In the genomic region with DNA sequence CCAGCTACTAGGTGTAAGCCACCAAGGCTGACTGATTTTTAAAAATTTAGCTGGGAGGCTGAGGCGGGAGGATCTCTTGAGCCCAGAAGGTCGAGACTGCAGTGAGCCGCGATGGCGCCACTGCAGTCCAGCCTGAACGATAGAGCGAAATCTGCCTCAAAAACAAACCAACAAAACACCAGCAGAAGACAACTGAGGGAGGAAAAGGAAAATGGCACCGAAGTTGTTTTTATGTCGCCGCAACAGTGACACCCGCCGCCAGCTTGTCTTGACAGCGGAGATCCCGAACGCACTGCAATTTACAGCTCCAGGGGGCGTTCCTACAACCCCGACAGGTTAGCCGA, we compare ENCODE assay signal across 9 cellular contexts. TPM values are rescaled to one million over a fixed set of nuclear protein-coding genes. Genes with fewer than 3 reads are reported as not detected.
A peak's percentile ranks its signal among the peaks of the same experiment; 100 is the strongest.
DNase-seq lines count a peak whose midpoint lies in the region; ATAC-seq, FAIRE-seq and TF ChIP-seq lines count a peak whose summit lies in the region.
"Had no signal": no experiment of that assay in that cellular context is flagged by ENCODE, and none has a peak within 500 bp of the region (broad histone marks: within the 10 kb centered on the region; RNA-seq: fewer than 3 reads in every experiment).

No MANE protein-coding gene starts in this region.

- SMC1A ChIA-PET in GM12878 (lab: Charles Lee; ENCODE audit: uncharacterized antibody, unreplicated experiment), result interaction anchor here (0.6 to 3.8 kb wide), 21 partner anchors 13 to 532 kb away, joined by 3 to 18 read pairs (median 5); partner anchors contain the start of genes CAPN12, EIF3K, GGN and MAP4K1

- H3K4me3 Mint-ChIP-seq in HFFc6, result peak overlapping the region; percentile 93

- H3K4me2 ChIP-seq in GM12878 (ENCODE audit: control insufficient read depth, insufficient read depth), result peak overlapping the region; percentile 77

- H3K4me3 ChIP-seq in BE2C (ENCODE audit: low read depth, low read length), result peak overlapping the region; percentile 51
- H3K4me3 ChIP-seq in GM12878, result peak overlapping the region; percentile 58; the same call in 1 of the 2 replicates
- no peak overlapping the region for H3K4me3 ChIP-seq in mucosa of stomach (ENCODE audit: low read length)

- H3K36me3 ChIP-seq in BE2C (no peaks in the 10 kb centered on the region), GM12878 (ENCODE audit: control insufficient read depth in 2 of 2, insufficient read depth in 2 of 2, low read length in 1 of 2) (no peaks in the 10 kb centered on the region), mucosa of stomach (ENCODE audit: control insufficient read depth, insufficient read depth, low read length) (no peaks in the 10 kb centered on the region)

- TF ChIP-seq POLR2A in GM12878 (IDR thresholded peaks at IDR 0.05; ENCODE audit: low read depth, low read length) (no peak), GM12891 (IDR thresholded peaks at IDR 0.05; ENCODE audit: low read depth, low read length) (no peak)

- CTCF ChIA-PET in GM12878 (lab: Yijun Ruan, JAX), result interaction anchor here (0.5 to 3.2 kb wide), 51 partner anchors 9 to 531 kb away, joined by 3 to 30 read pairs (median 4); partner anchors contain the start of genes ACTN4, CATSPERG, EIF3K and GGN

- TF ChIP-seq CTCF in BE2C (IDR thresholded peaks at IDR 0.05; ENCODE audit: low read depth, low read length) (no peak), HFFc6 (IDR thresholded peaks at IDR 0.05) (no peak), GM12878 (IDR thresholded peaks at IDR 0.05 in 2 of 3, conservative IDR thresholded peaks at IDR 0.05 in 1 of 3; ENCODE audit: control insufficient read depth in 2 of 3, extremely low read depth in 1 of 3, insufficient read depth in 1 of 3, low read depth in 3 of 3, low read length in 3 of 3) (no peak)

- no peak for TF ChIP-seq EP300 in GM12878 (IDR thresholded peaks at IDR 0.05; ENCODE audit: borderline replicate concordance in 1 of 2, control insufficient read depth in 1 of 2, low read depth in 2 of 2, low read length in 2 of 2)

- H3K27ac ChIP-seq in GM12878 (ENCODE audit: control insufficient read depth, insufficient read depth), result no peak overlapping the region

- no peaks in the 10 kb centered on the region for H3K36me3 Mint-ChIP-seq in HFFc6 (ENCODE audit: low read depth)

- H3K4me1 ChIP-seq in BE2C (no peaks in the 10 kb centered on the region), GM12878 (ENCODE audit: control insufficient read depth, insufficient read depth, low read length) (no peaks in the 10 kb centered on the region), mucosa of stomach (ENCODE audit: control insufficient read depth, insufficient read depth, low read length) (peaks cover 17% of the 10 kb centered on the region)

- ATAC-seq in GM12878 (no peak), HG03432 (IDR thresholded peaks at IDR 0.05; ENCODE audit: unreplicated experiment) (no peak)

- DNase-seq in BE2C, result no peak
- DNase-seq in HFFc6, result no peak
- no peak for DNase-seq in GM12878 (ENCODE audit: low read depth, low spot score)
- no peak for DNase-seq in GM12891 (ENCODE audit: insufficient read length, low spot score)
- DNase-seq in activated CD8-positive, alpha-beta memory T cell treated with anti-CD3 and anti-CD28 coated beads, Interleukin-2, amount 50 U/mL, for 4 hours, result no peak
- no peak for DNase-seq in activated CD4-positive, CD25-positive, alpha-beta regulatory T cell treated with anti-CD3 and anti-CD28 coated beads, Interleukin-2, amount 50 U/mL, for 72 hours

- no peak for TF ChIP-seq RAD21 in GM12878 (IDR thresholded peaks at IDR 0.05; ENCODE audit: insufficient read depth, low read depth, low read length)

- no TSS peak for BruUV-seq in GM12878 (replicated peaks; lab: Mats Ljungman, UMichigan)

- in situ Hi-C loops in GM12878 (cut with MboI), result loop anchor here (25.0 kb wide), 1 partner anchor 235 kb away; the partner anchor contains the start of gene ACTN4

- H3K9ac ChIP-seq in GM12878 (ENCODE audit: control insufficient read depth, insufficient read depth, low read length) (peak overlapping the region; percentile 43; the same call in 1 of the 2 replicates), mucosa of stomach (ENCODE audit: low read length) (peak overlapping the region; percentile 65)

- H3K9me3 Mint-ChIP-seq in HFFc6, result no peaks in the 10 kb centered on the region

- H3K79me2 ChIP-seq in GM12878 (ENCODE audit: control insufficient read depth, insufficient read depth, low read length), result no peaks in the 10 kb centered on the region

- FAIRE-seq in GM12878 (lab: Jason Lieb, UNC), result peak; percentile 81
- no peak for FAIRE-seq in GM12891 (lab: Jason Lieb, UNC)
- FAIRE-seq: colon had no signal

- WGBS in GM12878 (ENCODE audit: insufficient coverage, insufficient replicate concordance, low lambda C conversion rate, missing lambda C conversion rate), result 8% methylated on average over 16 of the region's 18 CpGs

- H3K9me3 ChIP-seq in BE2C (no peaks in the 10 kb centered on the region), GM12878 (replicated peaks; ENCODE audit: control insufficient read depth, insufficient read depth, low read length) (no peaks in the 10 kb centered on the region), mucosa of stomach (ENCODE audit: control insufficient read depth, low read length) (no peaks in the 10 kb centered on the region)

- peaks cover 2% of the 10 kb centered on the region for H3K27me3 Mint-ChIP-seq in HFFc6 (ENCODE audit: insufficient read depth)

- peaks cover 22% of the 10 kb centered on the region for H3K4me1 Mint-ChIP-seq in HFFc6 (ENCODE audit: low read depth)

- POLR2A ChIA-PET in GM12878 (lab: Charles Lee), result interaction anchor here (1.0 to 2.7 kb wide), 6 partner anchors 13 to 246 kb away, joined by 3 to 13 read pairs (median 4); partner anchors contain the start of genes GGN, MAP4K1 and PSMD8

- intact Hi-C loops in GM12878 (cut with micrococcal nuclease; ENCODE audit: unreplicated experiment), result loop anchor here (5.0 kb wide), 3 partner anchors 105 to 530 kb away; partner anchors contain the start of genes MRPS12 and SARS2

- RAD21 ChIA-PET in GM12878 (lab: Charles Lee; ENCODE audit: unreplicated experiment), result interaction anchor here (0.6 to 3.1 kb wide), 48 partner anchors 9 to 569 kb away, joined by 3 to 46 read pairs (median 5); partner anchors contain the start of genes ACTN4, CATSPERG, ECH1 and EIF3K

- H3K27ac Mint-ChIP-seq in HFFc6, result peak overlapping the region; percentile 78

- H3K27me3 ChIP-seq in BE2C (no peaks in the 10 kb centered on the region; the same call in 1 of the 2 replicates), GM12878 (replicated peaks in 1 of 2; ENCODE audit: control insufficient read depth in 2 of 2, insufficient read depth in 2 of 2, low read length in 1 of 2) (no peaks in the 10 kb centered on the region), mucosa of stomach (ENCODE audit: control insufficient read depth, insufficient read depth, low read length) (peaks cover 6% of the 10 kb centered on the region)

- H4K20me1 ChIP-seq in GM12878 (ENCODE audit: control insufficient read depth, insufficient read depth), result no peaks in the 10 kb centered on the region

- H2AFZ ChIP-seq in GM12878 (ENCODE audit: control insufficient read depth, low read depth, low read length), result peak overlapping the region; percentile 89

RNA-seq across cellular contexts. Expression of gene FAM98C, which starts 0.3 kb away (rescaled TPM):
- 32.1 TPM for polyA plus RNA-seq in BE2C (2012; ENCODE audit: insufficient read depth, insufficient read length, low read depth)
- total RNA-seq in HFFc6 (2021; fragmentation: NEBNext Ultra II Directional; extraction: Animal tissue kit (Norgen Biotek cat#: 25700)), result 10 to 100 TPM; 12.5 to 16.9 (median 15.6) TPM
- total RNA-seq in GM12878 (2013; cell fraction: nucleolus; rRNA removed), result 25.4 and 31.4 TPM in 2 replicates
- total RNA-seq in GM12878 (2014; rRNA removed), result 9.8 and 10.2 TPM in 2 replicates
- total RNA-seq in GM12878 (2014; rRNA removed; fragmentation: Illumina TruSeq; extraction: Trizol), result 6.8 and 7.0 TPM in 2 replicates
- total RNA-seq in GM12878 (2021), result 11.2 and 14.2 TPM in 2 replicates
- polyA plus RNA-seq in GM12878 (2011; ENCODE audit: low read depth), result 5.0 TPM
- polyA plus RNA-seq in GM12878 (2011; rRNA removed), result 4.5 and 8.8 TPM in 2 replicates
- polyA plus RNA-seq in GM12878 (2011; cell fraction: cytosol; rRNA removed), result 13.9 and 19.4 TPM in 2 replicates
- 33.4 and 38.9 TPM in 2 replicates for polyA plus RNA-seq in GM12878 (2011; cell fraction: nucleus; rRNA removed)
- polyA plus RNA-seq in GM12878 (2012), result 14.4 and 15.0 TPM in 2 replicates
- 1.7 and 3.5 TPM in 2 replicates for polyA plus RNA-seq in GM12878 (2014; fragmentation: Illumina TruSeq; extraction: Trizol)
- polyA plus RNA-seq in GM12878 (2014; fragmentation: Nextera tagmentation; extraction: Ambion mirVana), result 1 to 10 TPM; 1.4 to 2.3 TPM
- 17.1 and 23.5 TPM in 2 replicates for polyA plus RNA-seq in GM12878 (2014; rRNA removed)
- 10 to 100 TPM; 13.5 to 17.2 TPM for polyA plus RNA-seq in GM12878 (2016; fragmentation: Nextera tagmentation; extraction: Ambion mirVana)
- 4.2 and 10.1 TPM in 2 replicates for polyA minus RNA-seq in GM12878 (2011; rRNA and poly(A)+ RNA removed)
- 7.9 and 8.8 TPM in 2 replicates for polyA minus RNA-seq in GM12878 (2011; cell fraction: cytosol; rRNA and poly(A)+ RNA removed)
- polyA minus RNA-seq in GM12878 (2011; cell fraction: nucleus; rRNA and poly(A)+ RNA removed), result 6.8 and 10.3 TPM in 2 replicates
- polyA plus RNA-seq in GM12891 (2012; ENCODE audit: low read depth, missing spikeins), result 10.3 TPM

RNA-seq across cellular contexts. Expression of gene SPRED3, which starts 14.1 kb away (rescaled TPM):
- 11.9 TPM for polyA plus RNA-seq in BE2C (2012; ENCODE audit: insufficient read depth, insufficient read length, low read depth)
- total RNA-seq in HFFc6 (2021; fragmentation: NEBNext Ultra II Directional; extraction: Animal tissue kit (Norgen Biotek cat#: 25700)), result 10 to 100 TPM; 11.7 to 15.3 (median 13.1) TPM
- 2.1 and 4.2 TPM in 2 replicates for total RNA-seq in GM12878 (2013; cell fraction: nucleolus; rRNA removed)
- total RNA-seq in GM12878 (2014; rRNA removed), result 0.05 TPM in 1 of 2 replicates, not detected in the other
- total RNA-seq in GM12878 (2014; rRNA removed; fragmentation: Illumina TruSeq; extraction: Trizol), result 0.23 and 0.27 TPM in 2 replicates
- total RNA-seq in GM12878 (2021), result 1.2 and 1.5 TPM in 2 replicates
- 0.04 TPM for polyA plus RNA-seq in GM12878 (2011; ENCODE audit: low read depth)
- 0.61 and 0.79 TPM in 2 replicates for polyA plus RNA-seq in GM12878 (2011; rRNA removed)
- polyA plus RNA-seq in GM12878 (2011; cell fraction: cytosol; rRNA removed), result 0.18 and 0.40 TPM in 2 replicates
- 4.8 and 6.4 TPM in 2 replicates for polyA plus RNA-seq in GM12878 (2011; cell fraction: nucleus; rRNA removed)
- polyA plus RNA-seq in GM12878 (2012), result 0.91 and 2.4 TPM in 2 replicates
- 0.11 and 0.24 TPM in 2 replicates for polyA plus RNA-seq in GM12878 (2014; fragmentation: Illumina TruSeq; extraction: Trizol)
- polyA plus RNA-seq in GM12878 (2014; fragmentation: Nextera tagmentation; extraction: Ambion mirVana), result under 1 TPM; 0.09 to 0.32 TPM
- 0.31 and 0.88 TPM in 2 replicates for polyA plus RNA-seq in GM12878 (2014; rRNA removed)
- under 1 TPM in 1 of 2 experiments, not detected in 1; 0.47 TPM for polyA plus RNA-seq in GM12878 (2016; fragmentation: Nextera tagmentation; extraction: Ambion mirVana)
- 0.52 and 0.73 TPM in 2 replicates for polyA minus RNA-seq in GM12878 (2011; rRNA and poly(A)+ RNA removed)
- polyA minus RNA-seq in GM12878 (2011; cell fraction: cytosol; rRNA and poly(A)+ RNA removed), result not detected in 2 replicates
- polyA minus RNA-seq in GM12878 (2011; cell fraction: nucleus; rRNA and poly(A)+ RNA removed), result 1.1 and 2.0 TPM in 2 replicates
- polyA plus RNA-seq in GM12891 (2012; ENCODE audit: low read depth, missing spikeins), result 0.40 TPM

RNA-seq across cellular contexts. Expression of gene GGN, which starts 14.8 kb away (rescaled TPM):
- polyA plus RNA-seq in BE2C (2012; ENCODE audit: insufficient read depth, insufficient read length, low read depth), result 2.4 TPM
- 1 to 10 TPM; 1.7 to 3.2 (median 2.2) TPM for total RNA-seq in HFFc6 (2021; fragmentation: NEBNext Ultra II Directional; extraction: Animal tissue kit (Norgen Biotek cat#: 25700))
- total RNA-seq in GM12878 (2013; cell fraction: nucleolus; rRNA removed), result not detected in 2 replicates
- not detected in 2 replicates for total RNA-seq in GM12878 (2014; rRNA removed)
- not detected in 2 replicates for total RNA-seq in GM12878 (2014; rRNA removed; fragmentation: Illumina TruSeq; extraction: Trizol)
- total RNA-seq in GM12878 (2021), result not detected in 2 replicates
- polyA plus RNA-seq in GM12878 (2011; ENCODE audit: low read depth), result not detected
- not detected in 2 replicates for polyA plus RNA-seq in GM12878 (2011; rRNA removed)
- polyA plus RNA-seq in GM12878 (2011; cell fraction: cytosol; rRNA removed), result not detected in 2 replicates
- polyA plus RNA-seq in GM12878 (2011; cell fraction: nucleus; rRNA removed), result not detected in 2 replicates
- polyA plus RNA-seq in GM12878 (2012), result 0.25 and 0.37 TPM in 2 replicates
- polyA plus RNA-seq in GM12878 (2014; fragmentation: Illumina TruSeq; extraction: Trizol), result not detected in 2 replicates
- not detected for polyA plus RNA-seq in GM12878 (2014; fragmentation: Nextera tagmentation; extraction: Ambion mirVana)
- not detected in 2 replicates for polyA plus RNA-seq in GM12878 (2014; rRNA removed)
- not detected for polyA plus RNA-seq in GM12878 (2016; fragmentation: Nextera tagmentation; extraction: Ambion mirVana)
- polyA minus RNA-seq in GM12878 (2011; rRNA and poly(A)+ RNA removed), result not detected in 2 replicates
- polyA minus RNA-seq in GM12878 (2011; cell fraction: cytosol; rRNA and poly(A)+ RNA removed), result not detected in 2 replicates
- not detected in 2 replicates for polyA minus RNA-seq in GM12878 (2011; cell fraction: nucleus; rRNA and poly(A)+ RNA removed)
- polyA plus RNA-seq in GM12891 (2012; ENCODE audit: low read depth, missing spikeins), result not detected

RNA-seq across cellular contexts. Expression of gene RASGRP4, which starts 23.4 kb away (rescaled TPM):
- polyA plus RNA-seq in BE2C (2012; ENCODE audit: insufficient read depth, insufficient read length, low read depth), result not detected
- not detected for total RNA-seq in HFFc6 (2021; fragmentation: NEBNext Ultra II Directional; extraction: Animal tissue kit (Norgen Biotek cat#: 25700))
- total RNA-seq in GM12878 (2013; cell fraction: nucleolus; rRNA removed), result 3.5 and 4.8 TPM in 2 replicates
- total RNA-seq in GM12878 (2014; rRNA removed) (4.8 and 5.7 TPM in 2 replicates), GM12878 (2014; rRNA removed; fragmentation: Illumina TruSeq; extraction: Trizol) (2.0 and 2.8 TPM in 2 replicates), GM12878 (2021) (5.9 TPM in 2 replicates)
- polyA plus RNA-seq in GM12878 (2011; ENCODE audit: low read depth), result 1.2 TPM
- polyA plus RNA-seq in GM12878 (2011; rRNA removed) (0.04 and 0.24 TPM in 2 replicates), GM12878 (2014; fragmentation: Illumina TruSeq; extraction: Trizol) (4.2 and 5.5 TPM in 2 replicates), GM12878 (2014; fragmentation: Nextera tagmentation; extraction: Ambion mirVana) (under 1 TPM; 0.26 to 0.55 TPM), GM12878 (2014; rRNA removed) (6.6 and 7.4 TPM in 2 replicates), GM12878 (2016; fragmentation: Nextera tagmentation; extraction: Ambion mirVana) (1 to 10 TPM; 2.4 to 3.8 TPM)
- polyA plus RNA-seq in GM12878 (2011; cell fraction: cytosol; rRNA removed), result 0.22 and 0.30 TPM in 2 replicates
- 0.38 and 0.55 TPM in 2 replicates for polyA plus RNA-seq in GM12878 (2011; cell fraction: nucleus; rRNA removed)
- polyA plus RNA-seq in GM12878 (2012), result 2.5 and 2.6 TPM in 2 replicates
- 0.21 TPM in 1 of 2 replicates, not detected in the other for polyA minus RNA-seq in GM12878 (2011; rRNA and poly(A)+ RNA removed)
- not detected in 2 replicates for polyA minus RNA-seq in GM12878 (2011; cell fraction: cytosol; rRNA and poly(A)+ RNA removed)
- 0.12 TPM in 1 of 2 replicates, not detected in the other for polyA minus RNA-seq in GM12878 (2011; cell fraction: nucleus; rRNA and poly(A)+ RNA removed)
- polyA plus RNA-seq in GM12891 (2012; ENCODE audit: low read depth, missing spikeins), result 4.2 TPM

RNA-seq across cellular contexts. Expression of gene PSMD8, which starts 28.2 kb away (rescaled TPM):
- 683 TPM for polyA plus RNA-seq in BE2C (2012; ENCODE audit: insufficient read depth, insufficient read length, low read depth)
- 100 to 1,000 TPM; 229 to 298 (median 259) TPM for total RNA-seq in HFFc6 (2021; fragmentation: NEBNext Ultra II Directional; extraction: Animal tissue kit (Norgen Biotek cat#: 25700))
- total RNA-seq in GM12878 (2013; cell fraction: nucleolus; rRNA removed), result 69.3 and 72.2 TPM in 2 replicates
- total RNA-seq in GM12878 (2014; rRNA removed) (294 and 336 TPM in 2 replicates), GM12878 (2014; rRNA removed; fragmentation: Illumina TruSeq; extraction: Trizol) (164 and 180 TPM in 2 replicates), GM12878 (2021) (180 and 189 TPM in 2 replicates)
- 83.0 TPM for polyA plus RNA-seq in GM12878 (2011; ENCODE audit: low read depth)
- polyA plus RNA-seq in GM12878 (2011; rRNA removed) (235 and 409 TPM in 2 replicates), GM12878 (2014; fragmentation: Illumina TruSeq; extraction: Trizol) (184 and 210 TPM in 2 replicates), GM12878 (2014; fragmentation: Nextera tagmentation; extraction: Ambion mirVana) (10 to 100 TPM; 81.2 to 99.0 TPM), GM12878 (2014; rRNA removed) (329 and 346 TPM in 2 replicates), GM12878 (2016; fragmentation: Nextera tagmentation; extraction: Ambion mirVana) (100 to 1,000 TPM; 327 to 341 TPM)
- 430 and 613 TPM in 2 replicates for polyA plus RNA-seq in GM12878 (2011; cell fraction: cytosol; rRNA removed)
- polyA plus RNA-seq in GM12878 (2011; cell fraction: nucleus; rRNA removed), result 204 and 265 TPM in 2 replicates
- polyA plus RNA-seq in GM12878 (2012), result 160 and 165 TPM in 2 replicates
- 244 and 321 TPM in 2 replicates for polyA minus RNA-seq in GM12878 (2011; rRNA and poly(A)+ RNA removed)
- 59.7 and 83.7 TPM in 2 replicates for polyA minus RNA-seq in GM12878 (2011; cell fraction: cytosol; rRNA and poly(A)+ RNA removed)
- polyA minus RNA-seq in GM12878 (2011; cell fraction: nucleus; rRNA and poly(A)+ RNA removed), result 42.4 and 72.0 TPM in 2 replicates
- 171 TPM for polyA plus RNA-seq in GM12891 (2012; ENCODE audit: low read depth, missing spikeins)
